ENCODE assay signal across 8 cellular contexts in the genomic region with DNA sequence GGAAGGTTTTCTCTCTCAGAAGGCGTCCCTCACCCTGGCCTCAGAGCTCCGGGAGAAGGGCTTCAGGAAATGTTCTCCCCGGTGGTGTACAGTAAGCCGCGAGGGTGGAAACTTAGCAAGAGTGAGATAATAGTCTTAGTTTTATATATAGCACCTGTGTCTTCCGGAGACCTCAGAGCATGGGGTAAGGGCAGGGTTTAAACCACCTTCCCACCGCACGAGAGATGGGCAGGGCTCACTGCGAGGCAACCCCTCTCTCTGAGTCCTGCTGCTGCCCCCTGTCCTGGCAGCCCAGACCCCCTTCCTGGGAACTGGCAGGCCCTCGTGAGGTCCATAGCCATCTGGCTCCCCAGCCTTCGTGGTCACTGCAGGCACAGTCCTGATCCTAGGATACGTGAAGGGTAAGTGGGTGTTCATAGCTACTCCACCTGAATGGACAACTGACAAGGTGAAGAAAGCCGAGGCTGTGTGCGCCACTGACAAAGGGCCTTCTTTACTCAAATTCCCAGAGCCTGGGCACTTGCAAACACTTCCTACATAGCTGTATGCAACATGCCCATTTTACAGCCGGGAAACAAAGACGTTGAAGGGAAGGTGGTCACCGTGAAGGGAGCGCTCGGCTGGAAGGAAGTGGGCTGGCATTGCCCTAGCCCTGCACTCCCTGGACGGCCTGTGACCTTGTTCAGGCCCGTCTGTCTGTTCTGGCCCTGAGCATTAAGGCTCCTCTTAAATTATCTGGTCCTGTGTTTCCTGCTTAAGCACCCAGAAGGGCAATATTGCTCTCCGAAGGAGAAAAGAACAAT. TPM values are rescaled to one million over a fixed set of nuclear protein-coding genes. Genes with fewer than 3 reads are reported as not detected.
DNase-seq lines count a peak whose midpoint lies in the region; ATAC-seq and TF ChIP-seq lines count a peak whose summit lies in the region.

No MANE protein-coding gene starts in this region.

- DNase-seq in GM19238 (ENCODE audit: insufficient read length, low spot score) (peak; percentile 43), gastrocnemius medialis (no peak), COR-L47 (lab: John Stamatoyannopoulos, UW) (no peak), NCI-H1694 treated with DMSO at 0.1 percent for 48 hours (lab: John Stamatoyannopoulos, UW) (no peak), ovary (no peak), SJCRH30 (no peak)
- peak; percentile 81 for DNase-seq in activated CD4-positive, alpha-beta memory T cell treated with anti-CD3 and anti-CD28 coated beads for 36 hours

- H3K4me3 ChIP-seq in gastrocnemius medialis, result no peak overlapping the region
- no peak overlapping the region for H3K4me3 ChIP-seq in ovary
- H3K4me3 ChIP-seq in SJCRH30, result no peak overlapping the region

- TF ChIP-seq EP300 in ovary (IDR thresholded peaks at IDR 0.05), result no peak

- WGBS in ovary, 3 donors, result 82 to 86% (median 82%) methylated on average over 22 of the region's 22 CpGs

- H3K36me3 Mint-ChIP-seq in activated CD4-positive, alpha-beta memory T cell treated with anti-CD3 and anti-CD28 coated beads for 36 hours, result peaks cover 35% of the 10 kb centered on the region

- ATAC-seq in HG02973 (IDR thresholded peaks at IDR 0.05; ENCODE audit: unreplicated experiment) (peak; percentile 79), gastrocnemius medialis (no peak)

- no peak for TF ChIP-seq POLR2A in gastrocnemius medialis (IDR thresholded peaks at IDR 0.05)
- no peak for TF ChIP-seq POLR2A in ovary (IDR thresholded peaks at IDR 0.05)

- no peaks in the 10 kb centered on the region for H3K36me3 ChIP-seq in gastrocnemius medialis
- no peaks in the 10 kb centered on the region for H3K36me3 ChIP-seq in ovary
- H3K36me3 ChIP-seq in SJCRH30, result peaks cover 10% of the 10 kb centered on the region

- peak overlapping the region; percentile 85 for H3K27ac Mint-ChIP-seq in activated CD4-positive, alpha-beta memory T cell treated with anti-CD3 and anti-CD28 coated beads for 36 hours

- peaks cover 94% of the 10 kb centered on the region for H3K4me1 Mint-ChIP-seq in activated CD4-positive, alpha-beta memory T cell treated with anti-CD3 and anti-CD28 coated beads for 36 hours (ENCODE audit: low read depth)

- H3K27me3 ChIP-seq in gastrocnemius medialis (no peaks in the 10 kb centered on the region), ovary (no peaks in the 10 kb centered on the region), SJCRH30 (no peaks in the 10 kb centered on the region)

- no peak for TF ChIP-seq CTCF in gastrocnemius medialis (IDR thresholded peaks at IDR 0.05 in 4 of 5, conservative IDR thresholded peaks at IDR 0.05 in 1 of 5)
- no peak for TF ChIP-seq CTCF in ovary (IDR thresholded peaks at IDR 0.05)

- H3K4me1 ChIP-seq in gastrocnemius medialis, result peaks cover 29 to 47% of the 10 kb centered on the region in 2 donors
- H3K4me1 ChIP-seq in ovary (ENCODE audit: insufficient read depth), result peaks cover 5% of the 10 kb centered on the region
- peaks cover 36% of the 10 kb centered on the region for H3K4me1 ChIP-seq in SJCRH30

- CTCF ChIA-PET in activated CD4-positive, alpha-beta memory T cell treated with anti-CD3 and anti-CD28 coated beads for 36 hours (lab: Charles Lee), result interaction anchor here (0.8 to 3.2 kb wide), 14 partner anchors 8 to 115 kb away, joined by 3 to 21 read pairs (median 6); partner anchors contain the start of gene ITPKB

- intact Hi-C loops in activated CD4-positive, alpha-beta memory T cell treated with anti-CD3 and anti-CD28 coated beads for 36 hours (cut with micrococcal nuclease), result loop anchor here (1.0 to 2.0 kb wide), 5 partner anchors 9 to 117 kb away; no protein-coding TSS in a partner anchor
- intact Hi-C loops in gastrocnemius medialis (cut with DNase I; ENCODE audit: low total_unique reads), result no loop called here
- intact Hi-C loops in ovary (cut with DNase I), result no loop called here

- H3K27ac ChIP-seq in gastrocnemius medialis, result peak overlapping the region; percentile 28 to 56 (median 42)
- no peak overlapping the region for H3K27ac ChIP-seq in ovary
- no peak overlapping the region for H3K27ac ChIP-seq in SJCRH30

- H3K27me3 Mint-ChIP-seq in activated CD4-positive, alpha-beta memory T cell treated with anti-CD3 and anti-CD28 coated beads for 36 hours, result no peaks in the 10 kb centered on the region

- peaks cover 16% of the 10 kb centered on the region for H3K9me3 Mint-ChIP-seq in activated CD4-positive, alpha-beta memory T cell treated with anti-CD3 and anti-CD28 coated beads for 36 hours

- H3K4me3 Mint-ChIP-seq in activated CD4-positive, alpha-beta memory T cell treated with anti-CD3 and anti-CD28 coated beads for 36 hours, result peak overlapping the region; percentile 57

- no peaks in the 10 kb centered on the region for H3K9me3 ChIP-seq in gastrocnemius medialis
- H3K9me3 ChIP-seq in ovary, result no peaks in the 10 kb centered on the region
- peaks cover 7% of the 10 kb centered on the region; the same call in 1 of the 2 replicates for H3K9me3 ChIP-seq in SJCRH30 (replicated peaks)

- in situ Hi-C loops in gastrocnemius medialis (cut with MboI; ENCODE audit: low sequenced_read_pairs in 4 of 4), result no loop called here

- POLR2A ChIA-PET in activated CD4-positive, alpha-beta memory T cell treated with anti-CD3 and anti-CD28 coated beads for 36 hours (lab: Charles Lee), result interaction anchor here (1.1 to 2.3 kb wide), 5 partner anchors 11 to 27 kb away, joined by 3 to 10 read pairs (median 4); partner anchors contain the start of gene ITPKB

RNA-seq across cellular contexts. Expression of gene ITPKB, which starts 26.9 kb away (rescaled TPM):
- 10 to 100 TPM; 37.5 to 38.5 TPM for total RNA-seq in activated CD4-positive, alpha-beta memory T cell treated with anti-CD3 and anti-CD28 coated beads for 36 hours
- total RNA-seq in gastrocnemius medialis (10 to 100 TPM in 1 of 4 donors, 1 to 10 TPM in 3; 7.1 to 13.9 (median 7.8) TPM), ovary (10 to 100 TPM; 13.6 to 43.2 (median 20.5) TPM)
- polyA plus RNA-seq in ovary, result 10 to 100 TPM; 11.3 to 19.5 TPM
- total RNA-seq in SJCRH30 (2014; rRNA removed; shearing (Covaris generic)), result 22.5 and 23.2 TPM in 2 replicates

Comparison
In these comparisons a context has a peak if more than half of its experiments do, and no peak if none do; other contexts are left out.
1. DNase-seq: peak in GM19238 (single experiment) and activated CD4-positive, alpha-beta memory T cell treated with anti-CD3 and anti-CD28 coated beads for 36 hours (single experiment); none in gastrocnemius medialis (0 of 2), COR-L47 (single experiment), NCI-H1694 treated with DMSO at 0.1 percent for 48 hours (single experiment), ovary (0 of 5) and SJCRH30 (0 of 2).
2. H3K27ac ChIP-seq: peak in gastrocnemius medialis (4 of 4); none in ovary (0 of 2) and SJCRH30 (single experiment).